ENCODE assay signal across 19 cellular contexts in genomic region chr5:158897444-158898160, GRCh38.
DNase-seq lines count a peak whose midpoint lies in the region; ATAC-seq, FAIRE-seq and TF ChIP-seq lines count a peak whose summit lies in the region.
"Had no signal": no experiment of that assay in that cellular context is flagged by ENCODE, and none has a peak within 500 bp of the region (broad histone marks: within the 10 kb centered on the region; RNA-seq: fewer than 3 reads in every experiment).

No MANE protein-coding gene starts in this region.

- H3K4me3 ChIP-seq in GM12878 = no peak overlapping the region
- H3K4me3 ChIP-seq: body of pancreas, colonic mucosa, suprapubic skin had no signal

- no peaks in the 10 kb centered on the region for H3K9me3 ChIP-seq in GM12878 (replicated peaks; ENCODE audit: control insufficient read depth, insufficient read depth, low read length)
- H3K9me3 ChIP-seq: body of pancreas, colonic mucosa, suprapubic skin had no signal

- H3K4me1 Mint-ChIP-seq in CD14-positive monocyte = no peaks in the 10 kb centered on the region
- peaks cover 35% of the 10 kb centered on the region for H3K4me1 Mint-ChIP-seq in osteocyte (ENCODE audit: unreplicated experiment)

- H3K4me3 Mint-ChIP-seq in CD14-positive monocyte (no peak overlapping the region), osteocyte (ENCODE audit: unreplicated experiment) (no peak overlapping the region)
- H3K4me3 Mint-ChIP-seq: activated naive CD8-positive, alpha-beta T cell; activated T-helper 1 cell treated with anti-CD3 and anti-CD28 coated beads, Interleukin-12 subunit alpha, Interleukin-12 subunit beta, Interleukin-2, Interleukin-4 antibody, amounts not matched to agents 30 ng/mL and 10 ng/mL and 1 ng/mL, durations not matched to agents 14 hours and 24 hours and 36 hours; mesothelial cell of epicardium; nephron progenitor cell had no signal

- POLR2A ChIA-PET in GM12878 (lab: Charles Lee) = interaction anchor here (0.6 to 2.5 kb wide), 14 partner anchors 9 to 195 kb away, joined by 3 to 10 read pairs (median 4); no protein-coding TSS in a partner anchor

- H3K4me2 ChIP-seq in GM12878 (ENCODE audit: control insufficient read depth, insufficient read depth) = peak overlapping the region; percentile 84

- SMC1A ChIA-PET in GM12878 (lab: Charles Lee; ENCODE audit: uncharacterized antibody, unreplicated experiment) = interaction anchor here (0.7 to 17.3 kb wide), 22 partner anchors 10 to 209 kb away, joined by 3 to 331 read pairs (median 7); no protein-coding TSS in a partner anchor

- in situ Hi-C loops in GM12878 (cut with MboI) = no loop called here

- H3K27ac Mint-ChIP-seq in CD14-positive monocyte = no peak overlapping the region
- no peak overlapping the region for H3K27ac Mint-ChIP-seq in osteocyte (ENCODE audit: unreplicated experiment)
- H3K27ac Mint-ChIP-seq: activated naive CD8-positive, alpha-beta T cell; activated T-helper 1 cell treated with anti-CD3 and anti-CD28 coated beads, Interleukin-12 subunit alpha, Interleukin-12 subunit beta, Interleukin-2, Interleukin-4 antibody, amounts not matched to agents 30 ng/mL and 10 ng/mL and 1 ng/mL, durations not matched to agents 14 hours and 24 hours and 36 hours; mesothelial cell of epicardium; nephron progenitor cell had no signal

- 20% methylated on average over 3 of the region's 3 CpGs for WGBS in GM12878 (ENCODE audit: insufficient coverage, insufficient replicate concordance, low lambda C conversion rate, missing lambda C conversion rate)

- no peaks in the 10 kb centered on the region for H3K27me3 ChIP-seq in GM12878 (replicated peaks in 1 of 2; ENCODE audit: control insufficient read depth in 2 of 2, insufficient read depth in 2 of 2, low read length in 1 of 2)
- H3K27me3 ChIP-seq: body of pancreas, colonic mucosa, suprapubic skin had no signal

- peak; percentile 27 to 62; a peak in 2 of 4 replicates for TF ChIP-seq EP300 in GM12878 (IDR thresholded peaks at IDR 0.05; ENCODE audit: borderline replicate concordance in 1 of 2, control insufficient read depth in 1 of 2, low read depth in 2 of 2, low read length in 2 of 2)

- peak; percentile 33 for ATAC-seq in GM19455 (IDR thresholded peaks at IDR 0.05; ENCODE audit: unreplicated experiment)
- ATAC-seq in HG03135 (IDR thresholded peaks at IDR 0.05; ENCODE audit: unreplicated experiment) = peak; percentile 1
- peak; percentile 69 for ATAC-seq in GM12878
- ATAC-seq: body of pancreas had no signal

- RAD21 ChIA-PET in GM12878 (lab: Charles Lee; ENCODE audit: unreplicated experiment) = interaction anchor here (0.6 to 4.4 kb wide), 18 partner anchors 11 to 207 kb away, joined by 3 to 41 read pairs (median 4); no protein-coding TSS in a partner anchor

- no peak for DNase-seq in GM12891 (ENCODE audit: insufficient read length, low spot score)
- DNase-seq in GM12878 (ENCODE audit: low read depth, low spot score) = no peak
- DNase-seq in CD14-positive monocyte (ENCODE audit: low spot score) = no peak
- no peak for DNase-seq in islet precursor cell
- no peak for DNase-seq in GM03348 (ENCODE audit: low spot score)
- no peak for DNase-seq in osteocyte (ENCODE audit: extremely low spot score, unreplicated experiment)
- DNase-seq: body of pancreas; colonic mucosa; foreskin fibroblast; NCI-H69; nephron progenitor cell; stimulated activated CD4-positive, alpha-beta T cell treated with anti-CD3 and anti-CD28 coated beads, Interleukin-2, amount 100 ng/mL, for 48 hours; T-helper 9 cell had no signal

- TSS peak; percentile 79 for BruUV-seq in GM12878 (replicated peaks; lab: Mats Ljungman, UMichigan)

- no peak for TF ChIP-seq POLR2A in GM12891 (IDR thresholded peaks at IDR 0.05; ENCODE audit: low read depth, low read length)
- TF ChIP-seq POLR2A in GM12878 (IDR thresholded peaks at IDR 0.05; ENCODE audit: low read depth, low read length) = no peak

- no peaks in the 10 kb centered on the region for H3K9me3 Mint-ChIP-seq in CD14-positive monocyte
- no peaks in the 10 kb centered on the region for H3K9me3 Mint-ChIP-seq in osteocyte (ENCODE audit: unreplicated experiment)
- H3K9me3 Mint-ChIP-seq: activated T-helper 1 cell treated with anti-CD3 and anti-CD28 coated beads, Interleukin-12 subunit alpha, Interleukin-12 subunit beta, Interleukin-2, Interleukin-4 antibody, amounts not matched to agents 30 ng/mL and 10 ng/mL and 1 ng/mL, durations not matched to agents 14 hours and 24 hours and 36 hours; mesothelial cell of epicardium; nephron progenitor cell had no signal

- peaks cover 2 to 4% (median 3%) of the 10 kb centered on the region in 3 donors for H3K27me3 Mint-ChIP-seq in CD14-positive monocyte (ENCODE audit: low read depth in 3 of 3)
- H3K27me3 Mint-ChIP-seq in osteocyte (ENCODE audit: unreplicated experiment) = no peaks in the 10 kb centered on the region

- H2AFZ ChIP-seq in GM12878 (ENCODE audit: control insufficient read depth, low read depth, low read length) = no peak overlapping the region

- TF ChIP-seq CTCF in GM12878 (IDR thresholded peaks at IDR 0.05 in 2 of 3, conservative IDR thresholded peaks at IDR 0.05 in 1 of 3; ENCODE audit: control insufficient read depth in 2 of 3, extremely low read depth in 1 of 3, insufficient read depth in 1 of 3, low read depth in 3 of 3, low read length in 3 of 3) (no peak), CD14-positive monocyte (IDR thresholded peaks at IDR 0.05) (no peak), osteocyte (IDR thresholded peaks at IDR 0.05) (no peak)

- CTCF ChIA-PET in GM12878 (lab: Yijun Ruan, JAX) = interaction anchor here (0.7 to 2.8 kb wide), 9 partner anchors 12 to 209 kb away, joined by 3 to 10 read pairs (median 4); no protein-coding TSS in a partner anchor

- FAIRE-seq in GM12891 (lab: Jason Lieb, UNC) (peak; percentile 41), GM12878 (lab: Jason Lieb, UNC) (no peak)

- H3K36me3 ChIP-seq in GM12878 (ENCODE audit: control insufficient read depth in 2 of 2, insufficient read depth in 2 of 2, low read length in 1 of 2) = no peaks in the 10 kb centered on the region; a peak in 1 of 4 replicates
- H3K36me3 ChIP-seq: colonic mucosa, suprapubic skin had no signal

- intact Hi-C loops in GM12878 (cut with micrococcal nuclease; ENCODE audit: unreplicated experiment) (loop anchor here (1.0 to 5.0 kb wide), 6 partner anchors 13 to 115 kb away; no protein-coding TSS in a partner anchor), CD14-positive monocyte (cut with micrococcal nuclease) (no loop called here)

- H4K20me1 ChIP-seq in GM12878 (ENCODE audit: control insufficient read depth, insufficient read depth) = no peaks in the 10 kb centered on the region

- peak overlapping the region; percentile 83 for H3K27ac ChIP-seq in GM12878 (ENCODE audit: control insufficient read depth, insufficient read depth)
- H3K27ac ChIP-seq: body of pancreas, colonic mucosa, suprapubic skin had no signal

- H3K36me3 Mint-ChIP-seq in CD14-positive monocyte (no peaks in the 10 kb centered on the region), osteocyte (ENCODE audit: unreplicated experiment) (peaks cover 34% of the 10 kb centered on the region)
- H3K36me3 Mint-ChIP-seq: activated naive CD8-positive, alpha-beta T cell; mesothelial cell of epicardium had no signal

- TF ChIP-seq RAD21 in GM12878 (IDR thresholded peaks at IDR 0.05; ENCODE audit: insufficient read depth, low read depth, low read length) = no peak

- H3K9ac ChIP-seq in GM12878 (ENCODE audit: control insufficient read depth, insufficient read depth, low read length) = peak overlapping the region; percentile 28; the same call in 1 of the 2 replicates

- no peaks in the 10 kb centered on the region; the same call in 1 of the 2 replicates for H3K79me2 ChIP-seq in GM12878 (ENCODE audit: control insufficient read depth, insufficient read depth, low read length)

- peaks cover 14% of the 10 kb centered on the region for H3K4me1 ChIP-seq in GM12878 (ENCODE audit: control insufficient read depth, insufficient read depth, low read length)
- H3K4me1 ChIP-seq: body of pancreas, colonic mucosa had no signal

TF ChIP-seq in GM12891, 5 proteins besides CTCF, POLR2A, EP300 and RAD21:
- TF ChIP-seq POLR2AphosphoS5 (IDR thresholded peaks at IDR 0.05; ENCODE audit: low read depth, low read length) (no peak), TAF1 (IDR thresholded peaks at IDR 0.05; ENCODE audit: low read depth, low read length) (no peak), POU2F2 (IDR thresholded peaks at IDR 0.05; ENCODE audit: low read depth, low read length) (no peak), SPI1 (IDR thresholded peaks at IDR 0.05; ENCODE audit: low read depth, low read length) (no peak), PAX5 (IDR thresholded peaks at IDR 0.05; ENCODE audit: insufficient read depth, low read length, severe bottlenecking) (no peak)

TF ChIP-seq in GM12878, 131 proteins besides CTCF, POLR2A, EP300 and RAD21 (continues in another document):
- TF ChIP-seq, protein P1, sequence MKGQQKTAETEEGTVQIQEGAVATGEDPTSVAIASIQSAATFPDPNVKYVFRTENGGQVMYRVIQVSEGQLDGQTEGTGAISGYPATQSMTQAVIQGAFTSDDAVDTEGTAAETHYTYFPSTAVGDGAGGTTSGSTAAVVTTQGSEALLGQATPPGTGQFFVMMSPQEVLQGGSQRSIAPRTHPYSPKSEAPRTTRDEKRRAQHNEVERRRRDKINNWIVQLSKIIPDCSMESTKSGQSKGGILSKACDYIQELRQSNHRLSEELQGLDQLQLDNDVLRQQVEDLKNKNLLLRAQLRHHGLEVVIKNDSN (IDR thresholded peaks at IDR 0.05; ENCODE audit: borderline replicate concordance, extremely low read length, insufficient read depth, low read depth, low read length) = no peak
- TF ChIP-seq SP1 (IDR thresholded peaks at IDR 0.05; ENCODE audit: low read depth, low read length) (no peak), SRF (IDR thresholded peaks at IDR 0.05; ENCODE audit: low read depth in 2 of 2, low read length in 2 of 2) (no peak), NFYA (IDR thresholded peaks at IDR 0.05; ENCODE audit: borderline replicate concordance, low read depth, low read length) (no peak), YY1 (IDR thresholded peaks at IDR 0.05; ENCODE audit: low read depth, low read length) (no peak), POLR2AphosphoS5 (IDR thresholded peaks at IDR 0.05; ENCODE audit: low read length) (peak; percentile 53; the same call in 1 of the 2 replicates), HDAC2 (IDR thresholded peaks at IDR 0.05) (no peak), EGR1 (IDR thresholded peaks at IDR 0.05; ENCODE audit: borderline replicate concordance in 1 of 2, low read depth in 2 of 2, low read length in 2 of 2) (no peak), ZNF384 (IDR thresholded peaks at IDR 0.05; ENCODE audit: borderline replicate concordance, low read depth, low read length) (peak; percentile 65; the same call in 1 of the 2 replicates)

Comparison
In these comparisons a context has a peak if more than half of its experiments do, and no peak if none do; other contexts are left out.
1. ATAC-seq: peak in every context shown above with its lines; median percentile 69 in GM12878; 33 in GM19455; 1 in HG03135.